In genomic region chr3:190566043-190566933, GRCh38 we compare ENCODE assay signal across 9 cellular contexts. TPM values are rescaled to one million over a fixed set of nuclear protein-coding genes. Genes with fewer than 3 reads are reported as not detected.
DNase-seq lines count a peak whose midpoint lies in the region; ATAC-seq, FAIRE-seq and TF ChIP-seq lines count a peak whose summit lies in the region.
"Had no signal": no experiment of that assay in that cellular context is flagged by ENCODE, and none has a peak within 500 bp of the region (broad histone marks: within the 10 kb centered on the region; RNA-seq: fewer than 3 reads in every experiment).

No MANE protein-coding gene starts in this region.

- POLR2A ChIA-PET in PC-3 (lab: Charles Lee; ENCODE audit: unreplicated experiment): no interaction called here

- H3K9ac ChIP-seq in PC-3 (ENCODE audit: low read length): peak overlapping the region; percentile 52

- ATAC-seq in PC-3: peak; percentile 97

- no peaks in the 10 kb centered on the region for H3F3A ChIP-seq in PC-3 (ENCODE audit: low read length, unreplicated experiment)

- H4K20me1 ChIP-seq in PC-3 (ENCODE audit: low read length): no peaks in the 10 kb centered on the region
- no peaks in the 10 kb centered on the region for H4K20me1 ChIP-seq in hepatocyte (ENCODE audit: insufficient read depth, poor library complexity, severe bottlenecking)

- in situ Hi-C loops in GM13977 (cut with MboI; ENCODE audit: low pct_unique_long_range_greater_than_20kb, low sequenced_read_pairs, unreplicated experiment): no loop called here

- no peaks in the 10 kb centered on the region for H3K9me3 ChIP-seq in PC-3 (ENCODE audit: low read length)
- no peaks in the 10 kb centered on the region for H3K9me3 ChIP-seq in hepatocyte (ENCODE audit: low read depth)
- no peaks in the 10 kb centered on the region for H3K9me3 ChIP-seq in small intestine (ENCODE audit: control insufficient read depth, low read depth)

- 48% methylated on average over 6 of the region's 6 CpGs for WGBS in hepatocyte (ENCODE audit: low lambda C conversion rate, missing lambda C conversion rate)
- WGBS in small intestine, 3 donors: 46 to 65% (median 61%) methylated on average over 6 of the region's 6 CpGs

- CTCF ChIA-PET in PC-3 (lab: Charles Lee): interaction anchor here (0.8 kb wide), 1 partner anchor 131 kb away, joined by 4 read pairs; no protein-coding TSS in a partner anchor

- H3K4me3 ChIP-seq in PC-3 (ENCODE audit: low read length) (peak overlapping the region; percentile 22; the same call in 1 of the 2 replicates), hepatocyte (no peak overlapping the region), small intestine (ENCODE audit: low read depth in 1 of 2, low read length in 2 of 2) (no peak overlapping the region)

- H3K4me2 ChIP-seq in PC-3 (ENCODE audit: low read length): peak overlapping the region; percentile 63
- H3K4me2 ChIP-seq in hepatocyte: no peak overlapping the region

- no peaks in the 10 kb centered on the region for H3K27me3 ChIP-seq in PC-3 (ENCODE audit: low read length)
- H3K27me3 ChIP-seq in hepatocyte: no peaks in the 10 kb centered on the region
- H3K27me3 ChIP-seq in small intestine (ENCODE audit: control insufficient read depth in 2 of 2, insufficient read depth in 2 of 2, low read length in 2 of 2): no peaks in the 10 kb centered on the region

- H3K4me1 ChIP-seq in PC-3 (ENCODE audit: insufficient read depth, low read length) (peaks cover 29% of the 10 kb centered on the region), hepatocyte (ENCODE audit: insufficient read depth) (peaks cover 3% of the 10 kb centered on the region), small intestine (ENCODE audit: control insufficient read depth in 2 of 2, insufficient read depth in 1 of 2, low read depth in 1 of 2, low read length in 1 of 2) (no peaks in the 10 kb centered on the region)

- DNase-seq in activated CD4-positive, CD25-positive, alpha-beta regulatory T cell (lab: John Stamatoyannopoulos, UW): peak in 3 of 4 experiments; percentile 0 to 24 (median 7)
- DNase-seq in activated CD4-positive, CD25-positive, alpha-beta regulatory T cell treated with anti-CD3 and anti-CD28 coated beads, Interleukin-2, amount 50 U/mL, for 72 hours: no peak
- DNase-seq in PC-3: peak; percentile 99
- DNase-seq in amniotic epithelial cell (ENCODE audit: low read depth): peak; percentile 100
- DNase-seq in hepatocyte (ENCODE audit: low spot score): peak; percentile 93
- peak; percentile 14 for DNase-seq in small intestine
- no peak for DNase-seq in NCI-H187 (lab: John Stamatoyannopoulos, UW)
- no peak for DNase-seq in GM13977 (ENCODE audit: low spot score)

- H3K9me2 ChIP-seq in PC-3 (replicated peaks; ENCODE audit: low read length) (no peaks in the 10 kb centered on the region), hepatocyte (replicated peaks; ENCODE audit: insufficient read depth) (no peaks in the 10 kb centered on the region)

- BruUV-seq in PC-3 (replicated peaks; lab: Mats Ljungman, UMichigan): no TSS peak

- H3K27ac ChIP-seq in PC-3 (ENCODE audit: low read length): peak overlapping the region; percentile 88
- peak overlapping the region; percentile 87 for H3K27ac ChIP-seq in hepatocyte
- peak overlapping the region in 1 of 2 donors; percentile 33 for H3K27ac ChIP-seq in small intestine (ENCODE audit: low read depth in 1 of 2, low read length in 1 of 2)
- H3K27ac ChIP-seq: C4-2B had no signal

- H3K36me3 ChIP-seq in PC-3 (ENCODE audit: low read depth, low read length) (peaks cover 7% of the 10 kb centered on the region; the same call in 1 of the 2 replicates), hepatocyte (replicated peaks; ENCODE audit: insufficient read depth, low read depth) (no peaks in the 10 kb centered on the region), small intestine (ENCODE audit: control insufficient read depth in 2 of 2, insufficient read depth in 2 of 2, low read length in 2 of 2) (peaks cover 0 to 2% of the 10 kb centered on the region in 2 donors)

- H2AFZ ChIP-seq in PC-3 (ENCODE audit: low read length) (peak overlapping the region; percentile 52), hepatocyte (no peak overlapping the region)

- no peak for TF ChIP-seq CTCF in PC-3 (conservative IDR thresholded peaks at IDR 0.05; ENCODE audit: low read depth, low read length)
- no peak for TF ChIP-seq CTCF in hepatocyte (IDR thresholded peaks at IDR 0.05; ENCODE audit: poor library complexity)
- no peak for TF ChIP-seq CTCF in GM13977 (IDR thresholded peaks at IDR 0.05; ENCODE audit: extremely low read depth, insufficient read depth, missing control alignments)

- intact Hi-C loops in PC-3 (cut with micrococcal nuclease): loop anchor here (5.0 kb wide), 1 partner anchor 34 kb away; no protein-coding TSS in a partner anchor

- no peak for FAIRE-seq in small intestine (lab: Jason Lieb, UNC)

- H3K79me2 ChIP-seq in PC-3 (ENCODE audit: low read length) (no peaks in the 10 kb centered on the region), hepatocyte (no peaks in the 10 kb centered on the region)

RNA-seq across cellular contexts. Expression of gene IL1RAP, which starts 52.4 kb away (rescaled TPM):
- total RNA-seq in PC-3 (2014; rRNA removed): 5.0 and 13.4 TPM in 2 replicates
- 43.6 and 46.5 TPM in 2 replicates for total RNA-seq in hepatocyte
- 14.6 and 15.6 TPM in 2 replicates for polyA plus RNA-seq in hepatocyte
- polyA plus RNA-seq in small intestine: 1 to 10 TPM in 1 of 3 donors, under 1 TPM in 2; 0.45 to 1.5 (median 0.81) TPM

Comparison
In these comparisons a context has a peak if more than half of its experiments do, and no peak if none do; other contexts are left out.
1. DNase-seq: peak in activated CD4-positive, CD25-positive, alpha-beta regulatory T cell (3 of 4), PC-3 (single experiment), amniotic epithelial cell (single experiment), hepatocyte (single experiment) and small intestine (single experiment); none in activated CD4-positive, CD25-positive, alpha-beta regulatory T cell treated with anti-CD3 and anti-CD28 coated beads, Interleukin-2, amount 50 U/mL, for 72 hours (single experiment), NCI-H187 (0 of 2) and GM13977 (single experiment).